Comparison of ENCODE assay signal across 29 cellular contexts in the genomic region with DNA sequence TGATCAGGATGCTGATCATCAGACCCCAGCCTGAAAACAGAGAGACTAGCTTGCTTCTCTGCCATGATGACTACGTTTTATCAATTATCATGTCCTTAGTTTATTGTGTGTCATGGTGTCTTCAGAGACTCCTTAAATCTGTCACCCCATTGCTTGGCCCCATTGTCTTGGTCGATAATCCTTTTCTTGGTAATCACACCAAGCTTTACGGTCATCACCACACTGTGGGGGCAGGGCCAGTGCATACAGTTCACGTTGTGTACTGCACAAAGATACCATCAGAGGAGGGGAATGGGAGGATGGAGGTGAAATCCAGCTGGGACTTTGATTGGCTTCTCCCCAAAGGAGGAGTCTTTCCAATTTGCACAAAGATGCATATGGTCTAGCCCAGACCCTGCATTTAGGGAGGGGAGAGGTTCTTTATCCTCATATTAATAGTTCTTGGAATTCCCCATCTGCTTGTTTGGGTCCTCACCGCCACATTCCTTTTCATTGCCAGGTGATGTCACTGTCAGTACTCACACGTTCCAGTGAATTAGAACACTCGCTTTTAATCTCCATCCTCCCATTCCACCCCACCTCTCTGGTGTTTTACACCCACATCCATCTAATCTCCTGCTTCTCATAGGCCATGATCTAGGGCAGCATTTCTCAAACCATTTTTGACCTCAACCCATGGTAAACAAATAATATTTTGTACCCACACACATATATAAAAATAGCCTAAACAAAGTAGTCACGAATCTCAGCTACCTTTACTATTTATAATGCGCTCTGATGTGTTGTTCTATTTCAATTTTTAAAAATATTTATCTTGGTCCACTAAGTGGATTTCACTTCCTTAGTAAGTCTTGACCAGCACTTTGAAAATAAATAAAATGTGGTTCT. TPM values are rescaled to one million over a fixed set of nuclear protein-coding genes. Genes with fewer than 3 reads are reported as not detected.
DNase-seq lines count a peak whose midpoint lies in the region; ATAC-seq and TF ChIP-seq lines count a peak whose summit lies in the region.
"Had no signal": no experiment of that assay in that cellular context is flagged by ENCODE, and none has a peak within 500 bp of the region (broad histone marks: within the 10 kb centered on the region; RNA-seq: fewer than 3 reads in every experiment).

No MANE protein-coding gene starts in this region.

- H4K20me1 ChIP-seq in DOHH2 (ENCODE audit: control insufficient read depth, insufficient read depth, low read depth, low read length), result no peaks in the 10 kb centered on the region
- H4K20me1 ChIP-seq: BLaER1 treated with 17β-estradiol and CSF1 and Interleukin-3, amounts not matched to agents 10 nM and 100 nM had no signal

- no peaks in the 10 kb centered on the region for H3K36me3 ChIP-seq in DOHH2 (ENCODE audit: control insufficient read depth, low read length)
- H3K36me3 ChIP-seq: BLaER1 treated with 17β-estradiol and CSF1 and Interleukin-3, amounts not matched to agents 10 nM and 100 nM; uterus had no signal

- H3K79me2 ChIP-seq in DOHH2 (ENCODE audit: control insufficient read depth, low read length), result no peaks in the 10 kb centered on the region

- peak overlapping the region; percentile 45 for H3K4me3 ChIP-seq in DOHH2 (ENCODE audit: low read length)
- H3K4me3 ChIP-seq: BLaER1 treated with 17β-estradiol and CSF1 and Interleukin-3, amounts not matched to agents 10 nM and 100 nM; GM23338; left lung; uterus had no signal

- no peaks in the 10 kb centered on the region for H3K9me2 ChIP-seq in DOHH2 (replicated peaks; ENCODE audit: control insufficient read depth, low read length)

- ATAC-seq in GM18517 (IDR thresholded peaks at IDR 0.05; ENCODE audit: unreplicated experiment), result peak; percentile 54
- ATAC-seq: GM23338, left lung had no signal

- intact Hi-C loops in activated T-helper 1 cell treated with anti-CD3 and anti-CD28 coated beads, Interleukin-12 subunit alpha, Interleukin-12 subunit beta, Interleukin-2, Interleukin-4 antibody, amounts not matched to agents 30 ng/mL and 10 ng/mL and 1 ng/mL, durations not matched to agents 14 hours and 24 hours and 36 hours (cut with micrococcal nuclease), result no loop called here

- peak overlapping the region; percentile 1 for H3K27ac Mint-ChIP-seq in activated T-helper 1 cell treated with anti-CD3 and anti-CD28 coated beads, Interleukin-12 subunit alpha, Interleukin-12 subunit beta, Interleukin-2, Interleukin-4 antibody, amounts not matched to agents 30 ng/mL and 10 ng/mL and 1 ng/mL, durations not matched to agents 14 hours and 24 hours and 36 hours
- H3K27ac Mint-ChIP-seq: GM23338 had no signal

- TF ChIP-seq CTCF in DOHH2 (IDR thresholded peaks at IDR 0.05; ENCODE audit: low read depth, low read length, poor library complexity, severe bottlenecking), result no peak

- peaks cover 72% of the 10 kb centered on the region for H3K4me1 ChIP-seq in DOHH2 (ENCODE audit: control insufficient read depth, low read length)
- H3K4me1 ChIP-seq: Caco-2, uterus had no signal

- no peaks in the 10 kb centered on the region for H3K9me3 Mint-ChIP-seq in activated T-helper 1 cell treated with anti-CD3 and anti-CD28 coated beads, Interleukin-12 subunit alpha, Interleukin-12 subunit beta, Interleukin-2, Interleukin-4 antibody, amounts not matched to agents 30 ng/mL and 10 ng/mL and 1 ng/mL, durations not matched to agents 14 hours and 24 hours and 36 hours
- H3K9me3 Mint-ChIP-seq: GM23338 had no signal

- H3K4me3 Mint-ChIP-seq in activated T-helper 1 cell treated with anti-CD3 and anti-CD28 coated beads, Interleukin-12 subunit alpha, Interleukin-12 subunit beta, Interleukin-2, Interleukin-4 antibody, amounts not matched to agents 30 ng/mL and 10 ng/mL and 1 ng/mL, durations not matched to agents 14 hours and 24 hours and 36 hours, result no peak overlapping the region
- H3K4me3 Mint-ChIP-seq: GM23338, naive B cell had no signal

- no peaks in the 10 kb centered on the region for H3K36me3 Mint-ChIP-seq in activated T-helper 1 cell treated with anti-CD3 and anti-CD28 coated beads, Interleukin-12 subunit alpha, Interleukin-12 subunit beta, Interleukin-2, Interleukin-4 antibody, amounts not matched to agents 30 ng/mL and 10 ng/mL and 1 ng/mL, durations not matched to agents 14 hours and 24 hours and 36 hours (ENCODE audit: low read depth)
- H3K36me3 Mint-ChIP-seq: naive B cell had no signal

- H3K27ac ChIP-seq in DOHH2 (ENCODE audit: low read depth, low read length), result no peak overlapping the region
- H3K27ac ChIP-seq: BLaER1 treated with 17β-estradiol and CSF1 and Interleukin-3, amounts not matched to agents 10 nM and 100 nM; HL-60; left lung; uterus had no signal

- peaks cover 29% of the 10 kb centered on the region for H3K4me1 Mint-ChIP-seq in activated T-helper 1 cell treated with anti-CD3 and anti-CD28 coated beads, Interleukin-12 subunit alpha, Interleukin-12 subunit beta, Interleukin-2, Interleukin-4 antibody, amounts not matched to agents 30 ng/mL and 10 ng/mL and 1 ng/mL, durations not matched to agents 14 hours and 24 hours and 36 hours (ENCODE audit: low read depth)

- no peaks in the 10 kb centered on the region for H3K9me3 ChIP-seq in DOHH2 (ENCODE audit: control insufficient read depth, insufficient read depth, low read length)
- H3K9me3 ChIP-seq: BLaER1 treated with 17β-estradiol and CSF1 and Interleukin-3, amounts not matched to agents 10 nM and 100 nM; Caco-2; left lung; uterus had no signal

- H3K27me3 ChIP-seq in DOHH2 (ENCODE audit: control insufficient read depth, low read length), result peaks cover 12% of the 10 kb centered on the region
- H3K27me3 ChIP-seq: left lung, uterus had no signal

- no peaks in the 10 kb centered on the region for H3F3A ChIP-seq in DOHH2 (ENCODE audit: control insufficient read depth, insufficient read depth)

- DNase-seq in activated T-helper 1 cell treated with anti-CD3 and anti-CD28 coated beads, Interleukin-12 subunit alpha, Interleukin-12 subunit beta, Interleukin-2, Interleukin-4 antibody, amounts not matched to agents 30 ng/mL and 10 ng/mL and 1 ng/mL, durations not matched to agents 14 hours and 24 hours and 36 hours (ENCODE audit: low spot score), result no peak
- peak; percentile 50 for DNase-seq in kidney tubule cell (ENCODE audit: low spot score)
- DNase-seq in GM19240 (ENCODE audit: insufficient read length, low spot score), result no peak
- no peak for DNase-seq in A172 (ENCODE audit: low spot score)
- DNase-seq in NCI-H1105 (lab: John Stamatoyannopoulos, UW), result no peak
- DNase-seq in GOT3 (lab: John Stamatoyannopoulos, UW), result no peak
- DNase-seq: activated CD4-positive, alpha-beta T cell treated with anti-CD3 and anti-CD28 coated beads for 48 hours; Caco-2; DMS79; effector CD8-positive, alpha-beta T cell; erythroblast; Kasumi-1; left lung; naive B cell; NCI-H1694; NCI-H524 treated with DMSO at 0.1 percent for 48 hours; T-helper 1 cell; uterus had no signal

- peaks cover under 1% of the 10 kb centered on the region for H3K27me3 Mint-ChIP-seq in activated T-helper 1 cell treated with anti-CD3 and anti-CD28 coated beads, Interleukin-12 subunit alpha, Interleukin-12 subunit beta, Interleukin-2, Interleukin-4 antibody, amounts not matched to agents 30 ng/mL and 10 ng/mL and 1 ng/mL, durations not matched to agents 14 hours and 24 hours and 36 hours (ENCODE audit: insufficient read depth)

- peak overlapping the region; percentile 63 for H3K4me2 ChIP-seq in DOHH2 (ENCODE audit: low read length)
- H3K4me2 ChIP-seq: GM23338 had no signal

RNA-seq across cellular contexts. Expression of a gene that starts 5.7 kb away (rescaled TPM):
- 0.47 and 0.88 TPM in 2 replicates for total RNA-seq in activated T-helper 1 cell treated with anti-CD3 and anti-CD28 coated beads, Interleukin-12 subunit alpha, Interleukin-12 subunit beta, Interleukin-2, Interleukin-4 antibody, amounts not matched to agents 30 ng/mL and 10 ng/mL and 1 ng/mL, durations not matched to agents 14 hours and 24 hours and 36 hours
- 0.24 TPM in 1 of 2 replicates, not detected in the other for total RNA-seq in A172 (2014; rRNA removed; shearing (Covaris generic))
- total RNA-seq: SK-MEL-5, skeletal muscle tissue had no signal

RNA-seq across cellular contexts. Expression of a gene that starts 45.1 kb away (rescaled TPM):
- total RNA-seq in activated T-helper 1 cell treated with anti-CD3 and anti-CD28 coated beads, Interleukin-12 subunit alpha, Interleukin-12 subunit beta, Interleukin-2, Interleukin-4 antibody, amounts not matched to agents 30 ng/mL and 10 ng/mL and 1 ng/mL, durations not matched to agents 14 hours and 24 hours and 36 hours, result not detected in 2 replicates
- total RNA-seq in A172 (2014; rRNA removed; shearing (Covaris generic)), result not detected in 2 replicates
- total RNA-seq: fibroblast of villous mesenchyme, GM23338, mesenteric fat pad, RPMI7951, SK-MEL-5, skeletal muscle tissue, subcutaneous adipose tissue, uterus had no signal
